In the genomic region with DNA sequence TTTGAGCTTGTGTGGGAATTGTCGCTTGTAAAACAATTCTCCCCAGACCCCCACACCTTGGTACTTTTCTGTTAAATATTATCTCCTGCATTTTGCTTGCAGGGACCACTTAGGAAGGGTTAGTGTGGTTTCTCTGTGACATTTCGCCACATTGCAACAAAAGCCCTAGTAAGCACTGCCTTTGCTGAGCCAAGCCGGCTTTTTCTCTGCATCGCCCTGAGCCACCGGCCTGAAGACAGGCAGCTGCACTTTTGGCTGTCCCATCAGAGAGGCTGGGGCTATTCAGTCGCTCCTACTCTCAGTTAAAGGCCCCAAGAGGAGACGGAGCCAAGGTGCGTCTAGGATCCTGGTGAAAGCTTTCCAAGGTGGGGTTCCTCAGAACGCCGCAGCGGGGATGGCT, we compare ENCODE assay signal across 25 cellular contexts. TPM values are rescaled to one million over a fixed set of nuclear protein-coding genes. Genes with fewer than 3 reads are reported as not detected.
A peak's percentile ranks its signal among the peaks of the same experiment; 100 is the strongest.
DNase-seq lines count a peak whose midpoint lies in the region; ATAC-seq and TF ChIP-seq lines count a peak whose summit lies in the region.
"Had no signal": no experiment of that assay in that cellular context is flagged by ENCODE, and none has a peak within 500 bp of the region (broad histone marks: within the 10 kb centered on the region; RNA-seq: fewer than 3 reads in every experiment).

No MANE protein-coding gene starts in this region.

- no peak for TF ChIP-seq RAD21 in neural cell (conservative IDR thresholded peaks at IDR 0.05)

- TF ChIP-seq EP300 in neural cell (conservative IDR thresholded peaks at IDR 0.05; ENCODE audit: poor library complexity, severe bottlenecking) = no peak

- CTCF ChIA-PET in activated CD4-positive, alpha-beta T cell treated with anti-CD3 and anti-CD28 coated beads for 36 hours (lab: Charles Lee) = interaction anchor here (0.7 kb wide), 1 partner anchor 77 kb away, joined by 3 read pairs; no protein-coding TSS in a partner anchor

- no peak overlapping the region for H3K4me3 ChIP-seq in neural cell (ENCODE audit: low read length)
- H3K4me3 ChIP-seq: A549; BLaER1 treated with 17β-estradiol and CSF1 and Interleukin-3, amounts not matched to agents 10 nM and 100 nM; GM12878; GM23338 had no signal

- ATAC-seq in Right ventricle myocardium inferior = no peak
- no peak for ATAC-seq in GM19452 (IDR thresholded peaks at IDR 0.05; ENCODE audit: unreplicated experiment)
- ATAC-seq in activated CD4-positive, alpha-beta T cell treated with anti-CD3 and anti-CD28 coated beads for 36 hours = no peak
- ATAC-seq: A549, GM12878, GM23338, HCT116 had no signal

- H3K27me3 Mint-ChIP-seq in activated CD4-positive, alpha-beta T cell treated with anti-CD3 and anti-CD28 coated beads for 36 hours = peaks cover 27% of the 10 kb centered on the region

- intact Hi-C loops in Right ventricle myocardium inferior (cut with DNase I) (no loop called here), cardiac septum (cut with DNase I) (no loop called here)
- intact Hi-C loops in activated CD4-positive, alpha-beta T cell treated with anti-CD3 and anti-CD28 coated beads for 36 hours (cut with DNase I, micrococcal nuclease) = no loop called here

- H2AFZ ChIP-seq in neural cell (ENCODE audit: low read depth, low read length) = no peak overlapping the region
- H2AFZ ChIP-seq: GM23338 had no signal

- no peaks in the 10 kb centered on the region for H3K27me3 ChIP-seq in neural cell (ENCODE audit: insufficient read depth, low read depth, low read length)

- H3K27ac Mint-ChIP-seq in activated CD4-positive, alpha-beta T cell treated with anti-CD3 and anti-CD28 coated beads for 36 hours = no peak overlapping the region
- H3K27ac Mint-ChIP-seq: CD14-positive monocyte; CD4-positive, alpha-beta T cell; CD8-positive, alpha-beta memory T cell; GM23338 had no signal

- POLR2A ChIA-PET in activated CD4-positive, alpha-beta T cell treated with anti-CD3 and anti-CD28 coated beads for 36 hours (lab: Charles Lee) = interaction anchor here (0.6 kb wide), 2 partner anchors 54 to 128 kb away, joined by 3 read pairs; no protein-coding TSS in a partner anchor

- no peaks in the 10 kb centered on the region for H3K9me3 Mint-ChIP-seq in activated CD4-positive, alpha-beta T cell treated with anti-CD3 and anti-CD28 coated beads for 36 hours (ENCODE audit: low read depth)
- H3K9me3 Mint-ChIP-seq: CD4-positive, alpha-beta T cell; CD8-positive, alpha-beta memory T cell; GM23338; H9 had no signal

- no peaks in the 10 kb centered on the region for H3K4me1 Mint-ChIP-seq in activated CD4-positive, alpha-beta T cell treated with anti-CD3 and anti-CD28 coated beads for 36 hours
- H3K4me1 Mint-ChIP-seq: CD14-positive monocyte had no signal

- H3K4me3 Mint-ChIP-seq in activated CD4-positive, alpha-beta T cell treated with anti-CD3 and anti-CD28 coated beads for 36 hours = no peak overlapping the region
- H3K4me3 Mint-ChIP-seq: CD14-positive monocyte; CD4-positive, alpha-beta T cell; CD8-positive, alpha-beta memory T cell; GM23338; H9 had no signal

- no peaks in the 10 kb centered on the region for H3K9me2 ChIP-seq in neural cell (ENCODE audit: insufficient read depth, low read length)

- DNase-seq in Right ventricle myocardium inferior (ENCODE audit: missing footprints) (peak; percentile 60), cardiac septum (ENCODE audit: low spot score) (no peak), superior temporal gyrus (ENCODE audit: extremely low spot score) (peak; percentile 19), globus pallidus (ENCODE audit: low spot score) (no peak)
- DNase-seq in activated CD4-positive, alpha-beta T cell treated with anti-CD3 and anti-CD28 coated beads for 36 hours = no peak
- DNase-seq: ACHN; AML-193; BE2C; CD4-positive, alpha-beta T cell; CD8-positive, alpha-beta memory T cell; DMS 273 treated with DMSO at 0.1 percent for 48 hours; DMS79; EL; GDM1; H9 had no signal

- no peaks in the 10 kb centered on the region for H4K20me1 ChIP-seq in neural cell (ENCODE audit: insufficient read depth)

- TF ChIP-seq CTCF in neural cell (IDR thresholded peaks at IDR 0.05; ENCODE audit: poor library complexity, severe bottlenecking) = no peak

- H3K4me2 ChIP-seq in neural cell (ENCODE audit: low read length) = no peak overlapping the region
- H3K4me2 ChIP-seq: A549; BLaER1 treated with 17β-estradiol and CSF1 and Interleukin-3, amounts not matched to agents 10 nM and 100 nM; GM23338 had no signal

- H3K36me3 Mint-ChIP-seq in activated CD4-positive, alpha-beta T cell treated with anti-CD3 and anti-CD28 coated beads for 36 hours (ENCODE audit: low read depth) = no peaks in the 10 kb centered on the region
- H3K36me3 Mint-ChIP-seq: CD14-positive monocyte; CD8-positive, alpha-beta memory T cell had no signal

- no peaks in the 10 kb centered on the region for H3K9me3 ChIP-seq in neural cell (ENCODE audit: low read length)
- H3K9me3 ChIP-seq: A549; BE2C; BLaER1 treated with 17β-estradiol and CSF1 and Interleukin-3, amounts not matched to agents 10 nM and 100 nM had no signal

- H3K79me2 ChIP-seq in neural cell (replicated peaks; ENCODE audit: insufficient read depth, low read length) = no peaks in the 10 kb centered on the region

- H3K27ac ChIP-seq in neural cell (ENCODE audit: low read length) = no peak overlapping the region
- H3K27ac ChIP-seq: 22Rv1; A549; BLaER1 treated with 17β-estradiol and CSF1 and Interleukin-3, amounts not matched to agents 10 nM and 100 nM had no signal

- no peaks in the 10 kb centered on the region for H3F3A ChIP-seq in neural cell (ENCODE audit: insufficient read depth, low read length, poor library complexity, severe bottlenecking)

- no peaks in the 10 kb centered on the region for H3K36me3 ChIP-seq in neural cell (ENCODE audit: insufficient read depth, low read length)
- H3K36me3 ChIP-seq: BE2C; BLaER1 treated with 17β-estradiol and CSF1 and Interleukin-3, amounts not matched to agents 10 nM and 100 nM had no signal

- peak overlapping the region; percentile 13 for H3K9ac ChIP-seq in neural cell (ENCODE audit: low read length)
- H3K9ac ChIP-seq: BLaER1 treated with 17β-estradiol and CSF1 and Interleukin-3, amounts not matched to agents 10 nM and 100 nM had no signal

TF ChIP-seq in neural cell, 6 proteins besides CTCF, POLR2A, EP300 and RAD21:
- TF ChIP-seq TAF1 (IDR thresholded peaks at IDR 0.05; ENCODE audit: low read depth) (no peak), EZH2 (IDR thresholded peaks at IDR 0.05; ENCODE audit: borderline replicate concordance, insufficient read depth, low read length, poor library complexity, severe bottlenecking) (no peak), POLR2AphosphoS5 (IDR thresholded peaks at IDR 0.05) (no peak), MXI1 (conservative IDR thresholded peaks at IDR 0.05; ENCODE audit: poor library complexity, severe bottlenecking) (no peak), SMC3 (conservative IDR thresholded peaks at IDR 0.05; ENCODE audit: poor library complexity) (no peak)
- TF ChIP-seq, protein P1, sequence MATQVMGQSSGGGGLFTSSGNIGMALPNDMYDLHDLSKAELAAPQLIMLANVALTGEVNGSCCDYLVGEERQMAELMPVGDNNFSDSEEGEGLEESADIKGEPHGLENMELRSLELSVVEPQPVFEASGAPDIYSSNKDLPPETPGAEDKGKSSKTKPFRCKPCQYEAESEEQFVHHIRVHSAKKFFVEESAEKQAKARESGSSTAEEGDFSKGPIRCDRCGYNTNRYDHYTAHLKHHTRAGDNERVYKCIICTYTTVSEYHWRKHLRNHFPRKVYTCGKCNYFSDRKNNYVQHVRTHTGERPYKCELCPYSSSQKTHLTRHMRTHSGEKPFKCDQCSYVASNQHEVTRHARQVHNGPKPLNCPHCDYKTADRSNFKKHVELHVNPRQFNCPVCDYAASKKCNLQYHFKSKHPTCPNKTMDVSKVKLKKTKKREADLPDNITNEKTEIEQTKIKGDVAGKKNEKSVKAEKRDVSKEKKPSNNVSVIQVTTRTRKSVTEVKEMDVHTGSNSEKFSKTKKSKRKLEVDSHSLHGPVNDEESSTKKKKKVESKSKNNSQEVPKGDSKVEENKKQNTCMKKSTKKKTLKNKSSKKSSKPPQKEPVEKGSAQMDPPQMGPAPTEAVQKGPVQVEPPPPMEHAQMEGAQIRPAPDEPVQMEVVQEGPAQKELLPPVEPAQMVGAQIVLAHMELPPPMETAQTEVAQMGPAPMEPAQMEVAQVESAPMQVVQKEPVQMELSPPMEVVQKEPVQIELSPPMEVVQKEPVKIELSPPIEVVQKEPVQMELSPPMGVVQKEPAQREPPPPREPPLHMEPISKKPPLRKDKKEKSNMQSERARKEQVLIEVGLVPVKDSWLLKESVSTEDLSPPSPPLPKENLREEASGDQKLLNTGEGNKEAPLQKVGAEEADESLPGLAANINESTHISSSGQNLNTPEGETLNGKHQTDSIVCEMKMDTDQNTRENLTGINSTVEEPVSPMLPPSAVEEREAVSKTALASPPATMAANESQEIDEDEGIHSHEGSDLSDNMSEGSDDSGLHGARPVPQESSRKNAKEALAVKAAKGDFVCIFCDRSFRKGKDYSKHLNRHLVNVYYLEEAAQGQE (IDR thresholded peaks at IDR 0.05; ENCODE audit: borderline replicate concordance) = no peak

RNA-seq across cellular contexts. Expression of a gene that starts 5.7 kb away (rescaled TPM):
- total RNA-seq in Right ventricle myocardium inferior (not detected), cardiac septum (not detected)
- polyA plus RNA-seq in neural cell = 24.1 and 33.4 TPM in 2 replicates
- 24.0 and 26.1 TPM in 2 replicates for polyA minus RNA-seq in neural cell
- not detected for total RNA-seq in activated CD4-positive, alpha-beta T cell treated with anti-CD3 and anti-CD28 coated beads for 36 hours
- total RNA-seq: CD4-positive, alpha-beta T cell; CD8-positive, alpha-beta memory T cell; H4 had no signal
- polyA plus RNA-seq: A549; CD14-positive monocyte; CD8-positive, alpha-beta memory T cell; GM12878; GM23338 had no signal

Comparison
In these comparisons a context has a peak if more than half of its experiments do, and no peak if none do; other contexts are left out.
1. DNase-seq: peak in Right ventricle myocardium inferior (single experiment) and superior temporal gyrus (single experiment); none in cardiac septum (single experiment), activated CD4-positive, alpha-beta T cell treated with anti-CD3 and anti-CD28 coated beads for 36 hours (single experiment) and globus pallidus (single experiment).